8 cellular contexts compared by ENCODE assay signal in the genomic region with DNA sequence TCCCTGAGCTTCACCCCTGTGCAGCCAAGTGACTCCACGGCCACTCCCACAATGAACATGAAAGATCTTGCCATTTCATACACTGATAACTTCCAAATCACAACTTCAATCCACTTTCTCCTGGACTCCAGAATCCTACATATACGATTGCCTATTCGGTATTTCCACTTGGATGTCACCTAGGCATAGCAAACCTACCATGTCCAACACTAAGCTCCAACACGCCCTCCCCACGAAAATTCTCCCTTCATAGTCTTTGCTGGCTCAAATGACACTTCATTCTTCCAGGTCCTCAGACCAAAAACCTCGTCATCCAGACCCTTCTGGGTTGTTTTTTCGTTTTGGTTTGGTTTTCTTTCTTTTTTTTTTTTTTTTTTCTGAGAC. TPM values are rescaled to one million over a fixed set of nuclear protein-coding genes. Genes with fewer than 3 reads are reported as not detected.
A peak's percentile ranks its signal among the peaks of the same experiment; 100 is the strongest.
DNase-seq lines count a peak whose midpoint lies in the region; ATAC-seq, FAIRE-seq and TF ChIP-seq lines count a peak whose summit lies in the region.

No MANE protein-coding gene starts in this region.

- no peaks in the 10 kb centered on the region for H3K9me2 ChIP-seq in OCI-LY7 (ENCODE audit: insufficient read depth, low read length)

- 70 to 94% methylated on average over 5 to 7 of the region's 7 CpGs for WGBS in endodermal cell (ENCODE audit: insufficient coverage in 1 of 2, insufficient read length in 1 of 2), 2 experiments

- H3K27ac ChIP-seq in OCI-LY7 (ENCODE audit: low read depth, low read length, poor library complexity, severe bottlenecking) (no peak overlapping the region), endodermal cell (ENCODE audit: low read depth, low read length) (no peak overlapping the region), neutrophil (peak overlapping the region; percentile 90)

- H3K36me3 Mint-ChIP-seq in CD14-positive monocyte (peaks cover 10 to 16% of the 10 kb centered on the region in 2 donors), endodermal cell (ENCODE audit: low read depth) (no peaks in the 10 kb centered on the region)

- intact Hi-C loops in CD14-positive monocyte (cut with micrococcal nuclease) (loop anchor here (2.0 to 10.0 kb wide), 3 partner anchors 52 to 78 kb away; a partner anchor contains a TSS), OCI-LY7 (cut with micrococcal nuclease; ENCODE audit: unreplicated experiment) (loop anchor here (1.0 to 2.0 kb wide), 3 partner anchors 80 to 225 kb away; a partner anchor contains a TSS), sciatic nerve (cut with DNase I) (no loop called here)

- H3K36me3 ChIP-seq in OCI-LY7 (ENCODE audit: insufficient read depth, low read length) = no peaks in the 10 kb centered on the region
- no peaks in the 10 kb centered on the region for H3K36me3 ChIP-seq in endodermal cell (ENCODE audit: control insufficient read depth, insufficient read depth, low read length)
- no peaks in the 10 kb centered on the region for H3K36me3 ChIP-seq in neutrophil

- no peak for DNase-seq in CD14-positive monocyte (ENCODE audit: low spot score)
- no peak for DNase-seq in OCI-LY7 (ENCODE audit: low spot score)
- DNase-seq in endodermal cell = no peak
- DNase-seq in NCI-H510A (lab: John Stamatoyannopoulos, UW) = no peak
- DNase-seq in sciatic nerve (ENCODE audit: low spot score) = no peak
- no peak for DNase-seq in GM19239 (ENCODE audit: insufficient read length, low spot score)
- no peak for DNase-seq in pons (ENCODE audit: low spot score)

- H3K4me1 ChIP-seq in OCI-LY7 (ENCODE audit: insufficient read depth, low read length, poor library complexity, severe bottlenecking) (peaks cover 13% of the 10 kb centered on the region), endodermal cell (ENCODE audit: control insufficient read depth, insufficient read depth, low read length) (no peaks in the 10 kb centered on the region), neutrophil (ENCODE audit: control insufficient read depth in 1 of 2, insufficient read depth in 1 of 2, low read depth in 1 of 2, low read length in 1 of 2) (peaks cover 24 to 33% of the 10 kb centered on the region in 2 experiments)

- BruUV-seq in OCI-LY7 (replicated peaks; lab: Mats Ljungman, UMichigan) = no TSS peak

- H3K27ac Mint-ChIP-seq in CD14-positive monocyte (peak overlapping the region; percentile 89 to 98 (median 96)), endodermal cell (no peak overlapping the region)

- ATAC-seq in sciatic nerve = no peak

- no peaks in the 10 kb centered on the region; the same call in 1 of the 2 replicates for H3K9me3 ChIP-seq in OCI-LY7 (ENCODE audit: low read length)
- H3K9me3 ChIP-seq in endodermal cell (ENCODE audit: control insufficient read depth, low read length) = peaks cover 5% of the 10 kb centered on the region
- H3K9me3 ChIP-seq in neutrophil = no peaks in the 10 kb centered on the region

- peak overlapping the region; percentile 80 to 91 for H3K4me3 Mint-ChIP-seq in CD14-positive monocyte
- H3K4me3 Mint-ChIP-seq in endodermal cell = peak overlapping the region; percentile 67

- H4K20me1 ChIP-seq in OCI-LY7 (ENCODE audit: insufficient read depth, low read length) = no peaks in the 10 kb centered on the region

- no peak overlapping the region for H3K9ac ChIP-seq in endodermal cell (ENCODE audit: extremely low read depth, low read length, poor library complexity, severe bottlenecking)

- POLR2A ChIA-PET in OCI-LY7 (lab: Charles Lee) = interaction anchor here (0.9 to 1.2 kb wide), 4 partner anchors 16 to 268 kb away, joined by 3 to 5 read pairs (median 4); a partner anchor contains a TSS

- H3K4me1 Mint-ChIP-seq in CD14-positive monocyte = peaks cover 40% of the 10 kb centered on the region
- peaks cover 6% of the 10 kb centered on the region for H3K4me1 Mint-ChIP-seq in endodermal cell

- peak overlapping the region; percentile 78 for H3K4me2 ChIP-seq in OCI-LY7 (ENCODE audit: low read length)

- no peak for FAIRE-seq in GM19239 (lab: Jason Lieb, UNC)

- H3K79me2 ChIP-seq in OCI-LY7 (ENCODE audit: insufficient read depth, low read depth, low read length) = no peaks in the 10 kb centered on the region

- peak overlapping the region; percentile 95 for H2AFZ ChIP-seq in OCI-LY7 (ENCODE audit: low read length)

- peak overlapping the region; percentile 68 for H3K4me3 ChIP-seq in OCI-LY7 (ENCODE audit: low read depth, low read length, poor library complexity, severe bottlenecking)
- peak overlapping the region; percentile 91 for H3K4me3 ChIP-seq in endodermal cell (ENCODE audit: low read length)
- peak overlapping the region; percentile 79 to 84 for H3K4me3 ChIP-seq in neutrophil (ENCODE audit: low read depth in 1 of 2, low read length in 1 of 2)

- H3K9me3 Mint-ChIP-seq in CD14-positive monocyte (peaks cover 0 to 19% (median 6%) of the 10 kb centered on the region in 7 donors), endodermal cell (peaks cover under 1% of the 10 kb centered on the region)

- CTCF ChIA-PET in OCI-LY7 (lab: Charles Lee; ENCODE audit: unreplicated experiment) = interaction anchor here (0.6 to 1.2 kb wide), 2 partner anchors 43 to 648 kb away, joined by 3 to 4 read pairs; no protein-coding TSS in a partner anchor

- H3K27me3 Mint-ChIP-seq in CD14-positive monocyte (ENCODE audit: low read depth in 3 of 3) = peaks cover 45 to 64% (median 59%) of the 10 kb centered on the region in 3 donors
- H3K27me3 Mint-ChIP-seq in endodermal cell (ENCODE audit: insufficient read depth) = peaks cover 64% of the 10 kb centered on the region

- H3K27me3 ChIP-seq in endodermal cell (ENCODE audit: control insufficient read depth, insufficient read depth, low read length, poor library complexity, severe bottlenecking) (peaks cover 61% of the 10 kb centered on the region), neutrophil (peaks cover 82% of the 10 kb centered on the region)

- no peak for TF ChIP-seq CTCF in CD14-positive monocyte (IDR thresholded peaks at IDR 0.05)
- TF ChIP-seq CTCF in OCI-LY7 (conservative IDR thresholded peaks at IDR 0.05; ENCODE audit: low read length) = no peak
- no peak for TF ChIP-seq CTCF in endodermal cell (conservative IDR thresholded peaks at IDR 0.05)
- TF ChIP-seq CTCF in neutrophil (IDR thresholded peaks at IDR 0.05) = no peak

RNA-seq across cellular contexts. Expression of a gene that starts 1.9 kb away (rescaled TPM):
- 1 to 10 TPM; 1.5 to 2.1 TPM for polyA plus RNA-seq in CD14-positive monocyte
- total RNA-seq in OCI-LY7 (2014; rRNA removed; shearing (Covaris generic)) = not detected in 2 replicates
- total RNA-seq in OCI-LY7 (2022) = not detected in 2 replicates
- total RNA-seq in endodermal cell = 1 to 10 TPM in 1 of 2 donors, under 1 TPM in 1; 0.88 to 1.6 TPM
- not detected for polyA plus RNA-seq in endodermal cell (2013, experiment 1 of 2)
- not detected for polyA plus RNA-seq in endodermal cell (2013, experiment 2 of 2)
- not detected for total RNA-seq in sciatic nerve

RNA-seq across cellular contexts. Expression of a gene that starts 4.5 kb away (rescaled TPM):
- polyA plus RNA-seq in CD14-positive monocyte = under 1 TPM; 0.54 to 0.79 TPM
- not detected in 2 replicates for total RNA-seq in OCI-LY7 (2014; rRNA removed; shearing (Covaris generic))
- total RNA-seq in OCI-LY7 (2022) (0.55 TPM in 1 of 2 replicates, not detected in the other), endodermal cell (1 to 10 TPM in 1 of 2 donors, under 1 TPM in 1; 0.75 to 1.0 TPM), sciatic nerve (5.4 TPM)
- polyA plus RNA-seq in endodermal cell (2013, experiment 1 of 2) = not detected
- 0.99 TPM for polyA plus RNA-seq in endodermal cell (2013, experiment 2 of 2)

RNA-seq across cellular contexts. Expression of a gene that starts 5.3 kb away (rescaled TPM):
- polyA plus RNA-seq in CD14-positive monocyte = 100 to 1,000 TPM; 361 to 364 TPM
- 144 and 155 TPM in 2 replicates for total RNA-seq in OCI-LY7 (2014; rRNA removed; shearing (Covaris generic))
- total RNA-seq in OCI-LY7 (2022) = 111 and 137 TPM in 2 replicates
- 100 to 1,000 TPM; 211 to 216 TPM for total RNA-seq in endodermal cell
- polyA plus RNA-seq in endodermal cell (2013, experiment 1 of 2) = 224 TPM
- 208 TPM for polyA plus RNA-seq in endodermal cell (2013, experiment 2 of 2)
- total RNA-seq in sciatic nerve = 70.7 TPM

RNA-seq across cellular contexts. Expression of a gene that starts 16.3 kb away (rescaled TPM):
- 1 to 10 TPM; 3.5 to 4.0 TPM for polyA plus RNA-seq in CD14-positive monocyte
- 6.6 and 10.2 TPM in 2 replicates for total RNA-seq in OCI-LY7 (2014; rRNA removed; shearing (Covaris generic))
- total RNA-seq in OCI-LY7 (2022) = 13.5 and 18.7 TPM in 2 replicates
- 10 to 100 TPM; 72.7 to 75.2 TPM for total RNA-seq in endodermal cell
- polyA plus RNA-seq in endodermal cell (2013, experiment 1 of 2) = 32.9 TPM
- 35.4 TPM for polyA plus RNA-seq in endodermal cell (2013, experiment 2 of 2)
- total RNA-seq in sciatic nerve = 47.0 TPM
